ENCODE assay signal across 8 cellular contexts in genomic region chr10:31318382-31318853, GRCh38. TPM values are rescaled to one million over a fixed set of nuclear protein-coding genes. Genes with fewer than 3 reads are reported as not detected.
A peak's percentile ranks its signal among the peaks of the same experiment; 100 is the strongest.
DNase-seq lines count a peak whose midpoint lies in the region; ATAC-seq and TF ChIP-seq lines count a peak whose summit lies in the region.

No MANE protein-coding gene starts in this region.

- no peak for TF ChIP-seq CTCF in right atrium auricular region (IDR thresholded peaks at IDR 0.05)

- ATAC-seq in GM19438 (IDR thresholded peaks at IDR 0.05; ENCODE audit: low read depth, unreplicated experiment) (peak; percentile 15), HG03520 (IDR thresholded peaks at IDR 0.05; ENCODE audit: unreplicated experiment) (peak; percentile 71), SK-N-SH treated with all-trans-retinoic acid at 6 μM for 48 hours (peak; percentile 76)

- H3K27me3 ChIP-seq in right atrium auricular region = no peaks in the 10 kb centered on the region
- H3K27me3 ChIP-seq in rectal smooth muscle tissue (ENCODE audit: control insufficient read depth, insufficient read depth, low read length) = no peaks in the 10 kb centered on the region

- DNase-seq in Caki2 (ENCODE audit: low read depth) (peak; percentile 80), amniotic epithelial cell (ENCODE audit: low read depth) (peak; percentile 78), right atrium auricular region (ENCODE audit: low spot score) (peak; percentile 79), NCI-H2107 (lab: John Stamatoyannopoulos, UW) (no peak)

- peak overlapping the region; percentile 98 to 99 for H3K27ac ChIP-seq in right atrium auricular region
- H3K27ac ChIP-seq in rectal smooth muscle tissue (ENCODE audit: low read depth, low read length) = peak overlapping the region; percentile 96

- peaks cover 0 to 12% of the 10 kb centered on the region in 2 donors for H3K4me1 ChIP-seq in right atrium auricular region
- peaks cover 9% of the 10 kb centered on the region for H3K4me1 ChIP-seq in rectal smooth muscle tissue (ENCODE audit: control insufficient read depth, insufficient read depth, low read length)

- H3K36me3 ChIP-seq in right atrium auricular region = no peaks in the 10 kb centered on the region
- no peaks in the 10 kb centered on the region for H3K36me3 ChIP-seq in rectal smooth muscle tissue (ENCODE audit: control insufficient read depth, insufficient read depth, low read length)

- H3K9me3 ChIP-seq in right atrium auricular region = no peaks in the 10 kb centered on the region

- H3K4me3 ChIP-seq in right atrium auricular region = peak overlapping the region; percentile 85 to 96
- peak overlapping the region; percentile 88 for H3K4me3 ChIP-seq in rectal smooth muscle tissue (ENCODE audit: low read length)

- peak overlapping the region; percentile 43 for H3K9ac ChIP-seq in rectal smooth muscle tissue (ENCODE audit: low read length)

- in situ Hi-C loops in Caki2 (cut with HindIII; ENCODE audit: low pct_unique_long_range_greater_than_20kb, low sequenced_read_pairs) = no loop called here

TF ChIP-seq in SK-N-SH treated with all-trans-retinoic acid at 6 μM for 48 hours, 23 proteins besides CTCF, POLR2A, EP300 and RAD21:
- TF ChIP-seq ZC3H10 (CRISPR knock-in tag; IDR thresholded peaks at IDR 0.05) (no peak), RARB (CRISPR knock-in tag; IDR thresholded peaks at IDR 0.05) (no peak), ZNF70 (CRISPR knock-in tag; IDR thresholded peaks at IDR 0.05) (no peak), TSHZ2 (CRISPR knock-in tag; IDR thresholded peaks at IDR 0.05) (no peak), GLIS3 (CRISPR knock-in tag; IDR thresholded peaks at IDR 0.05) (no peak), ESRRG (CRISPR knock-in tag; IDR thresholded peaks at IDR 0.05) (no peak)

RNA-seq across cellular contexts. Expression of gene ZEB1, which starts 0.6 kb away (rescaled TPM):
- total RNA-seq in Caki2 (2014; rRNA removed; shearing (Covaris generic); ENCODE audit: low replicate concordance) = 10.3 and 20.4 TPM in 2 replicates
- 10 to 100 TPM; 52.9 to 60.8 TPM for total RNA-seq in right atrium auricular region

Comparison
In these comparisons a context has a peak if more than half of its experiments do, and no peak if none do; other contexts are left out.
1. ATAC-seq: peak in every context shown above with its lines; median percentile 76 in SK-N-SH treated with all-trans-retinoic acid at 6 μM for 48 hours; 71 in HG03520; 15 in GM19438.